ENCODE assay signal across 8 cellular contexts in genomic region chr6:78868124-78868523, GRCh38. TPM values are rescaled to one million over a fixed set of nuclear protein-coding genes. Genes with fewer than 3 reads are reported as not detected.
A peak's percentile ranks its signal among the peaks of the same experiment; 100 is the strongest.
DNase-seq lines count a peak whose midpoint lies in the region; ATAC-seq and TF ChIP-seq lines count a peak whose summit lies in the region.

No MANE protein-coding gene starts in this region.

- peak overlapping the region; percentile 98 to 99 for H3K4me3 Mint-ChIP-seq in CD14-positive monocyte
- H3K4me3 Mint-ChIP-seq in naive thymus-derived CD8-positive, alpha-beta T cell = peak overlapping the region; percentile 93 to 99 (median 98)

- POLR2A ChIA-PET in naive thymus-derived CD8-positive, alpha-beta T cell (lab: Charles Lee) = no interaction called here

- no peak for ATAC-seq in naive thymus-derived CD8-positive, alpha-beta T cell
- no peak for ATAC-seq in HG02763 (IDR thresholded peaks at IDR 0.05; ENCODE audit: unreplicated experiment)

- H3K27ac Mint-ChIP-seq in CD14-positive monocyte = no peak overlapping the region
- H3K27ac Mint-ChIP-seq in naive thymus-derived CD8-positive, alpha-beta T cell = peak overlapping the region; percentile 91 to 98 (median 96)

- no peak for DNase-seq in CD14-positive monocyte (ENCODE audit: low spot score)
- DNase-seq in LoVo (ENCODE audit: low spot score) = peak; percentile 2
- DNase-seq in cerebellum (ENCODE audit: low spot score) = peak; percentile 13
- DNase-seq in naive thymus-derived CD8-positive, alpha-beta T cell = no peak
- no peak for DNase-seq in stimulated activated naive CD4-positive, alpha-beta T cell treated with Interleukin-2 at 50 U/mL for 16 hours (lab: John Stamatoyannopoulos, UW)
- DNase-seq in NCI-H187 (lab: John Stamatoyannopoulos, UW) = no peak
- DNase-seq in NCI-H446 treated with DMSO at 0.1 percent for 48 hours (lab: John Stamatoyannopoulos, UW) = no peak

- intact Hi-C loops in CD14-positive monocyte (cut with micrococcal nuclease) = no loop called here

- TF ChIP-seq CTCF in CD14-positive monocyte (IDR thresholded peaks at IDR 0.05) = no peak

- peaks cover 0 to 1% (median 0%) of the 10 kb centered on the region in 3 donors for H3K27me3 Mint-ChIP-seq in CD14-positive monocyte (ENCODE audit: low read depth in 3 of 3)
- no peaks in the 10 kb centered on the region for H3K27me3 Mint-ChIP-seq in naive thymus-derived CD8-positive, alpha-beta T cell

- H3K36me3 Mint-ChIP-seq in CD14-positive monocyte = no peaks in the 10 kb centered on the region
- peaks cover 0 to 14% (median 6%) of the 10 kb centered on the region in 3 donors for H3K36me3 Mint-ChIP-seq in naive thymus-derived CD8-positive, alpha-beta T cell

- peaks cover 17% of the 10 kb centered on the region for H3K4me1 Mint-ChIP-seq in CD14-positive monocyte
- peaks cover 7 to 23% (median 13%) of the 10 kb centered on the region in 4 donors for H3K4me1 Mint-ChIP-seq in naive thymus-derived CD8-positive, alpha-beta T cell

- no peaks in the 10 kb centered on the region for H3K9me3 Mint-ChIP-seq in CD14-positive monocyte
- no peaks in the 10 kb centered on the region for H3K9me3 Mint-ChIP-seq in naive thymus-derived CD8-positive, alpha-beta T cell

RNA-seq across cellular contexts. Expression of gene IRAK1BP1, which starts 0.8 kb away (rescaled TPM):
- under 1 TPM; 0.04 to 0.08 TPM for polyA plus RNA-seq in CD14-positive monocyte
- 40.5 TPM for total RNA-seq in cerebellum
- total RNA-seq in naive thymus-derived CD8-positive, alpha-beta T cell = 1 to 10 TPM; 5.0 to 5.2 TPM
- polyA plus RNA-seq in naive thymus-derived CD8-positive, alpha-beta T cell = 1 to 10 TPM; 1.5 to 1.8 (median 1.5) TPM

Comparison
In these comparisons a context has a peak if more than half of its experiments do, and no peak if none do; other contexts are left out.
1. DNase-seq: peak in LoVo (single experiment) and cerebellum (single experiment); none in CD14-positive monocyte (single experiment), naive thymus-derived CD8-positive, alpha-beta T cell (0 of 10), stimulated activated naive CD4-positive, alpha-beta T cell treated with Interleukin-2 at 50 U/mL for 16 hours (single experiment), NCI-H187 (0 of 2) and NCI-H446 treated with DMSO at 0.1 percent for 48 hours (single experiment).
2. H3K27ac Mint-ChIP-seq: peak in naive thymus-derived CD8-positive, alpha-beta T cell (10 of 10); none in CD14-positive monocyte (0 of 7).